In the genomic region with DNA sequence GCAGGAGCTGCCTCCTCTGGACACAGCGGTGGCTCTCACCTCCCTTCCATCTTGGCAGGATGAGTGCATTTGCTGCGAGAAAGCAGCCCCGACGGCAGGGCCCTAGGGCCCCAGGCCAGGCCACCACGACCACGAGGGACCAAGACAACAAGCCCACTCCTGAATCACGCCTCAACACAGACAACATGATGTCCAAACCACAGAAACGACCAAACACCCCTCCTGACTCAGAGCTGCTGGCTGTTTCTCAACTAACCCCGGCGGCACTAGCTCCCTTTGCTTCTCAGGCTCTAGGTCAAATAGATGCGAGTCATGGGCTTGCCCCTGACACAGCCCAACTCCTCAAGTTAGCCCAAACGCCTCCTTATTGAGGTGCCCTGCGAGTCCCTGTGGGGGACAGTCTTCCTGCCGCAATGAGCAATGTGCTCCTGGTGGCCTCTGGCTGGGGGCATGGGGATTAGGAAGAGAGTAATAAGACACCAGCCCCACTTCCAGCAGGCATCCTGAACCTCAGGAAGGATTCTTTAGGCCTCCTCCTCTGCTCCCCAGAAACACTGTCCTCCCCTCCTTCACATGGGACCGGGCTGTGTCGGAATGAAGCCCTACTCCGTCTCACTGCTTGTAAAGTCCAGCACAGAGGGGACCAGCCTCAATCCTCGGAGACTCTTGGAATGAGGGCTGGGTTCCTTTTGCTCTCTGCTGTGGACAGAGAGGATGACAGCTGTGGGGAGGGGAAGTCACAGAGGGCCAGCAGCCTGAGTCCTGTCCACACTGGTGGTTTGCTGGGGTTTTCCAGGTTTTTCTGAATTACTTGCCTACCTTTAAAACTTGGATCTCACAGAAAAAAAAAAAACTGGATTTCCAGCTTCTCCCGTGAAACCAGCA, we compare ENCODE assay signal across 1 cellular context.
TF ChIP-seq lines count a peak whose summit lies in the region.

No MANE protein-coding gene starts in this region.

TF ChIP-seq in GM23338, 12 proteins besides CTCF, POLR2A, EP300 and RAD21:
- TF ChIP-seq REST (IDR thresholded peaks at IDR 0.05; ENCODE audit: unreplicated experiment) (no peak), CREB1 (CRISPR knock-in tag; IDR thresholded peaks at IDR 0.05; ENCODE audit: low read depth) (no peak), ZNF114 (CRISPR knock-in tag; IDR thresholded peaks at IDR 0.05) (no peak), EZH2 (IDR thresholded peaks at IDR 0.05; ENCODE audit: low read depth, unreplicated experiment) (no peak), EZH2phosphoT487 (IDR thresholded peaks at IDR 0.05; ENCODE audit: unreplicated experiment) (no peak)
TF ChIP-seq in GM23338: peak in this region for 0.
